ENCODE assay signal across 22 cellular contexts in the genomic region with DNA sequence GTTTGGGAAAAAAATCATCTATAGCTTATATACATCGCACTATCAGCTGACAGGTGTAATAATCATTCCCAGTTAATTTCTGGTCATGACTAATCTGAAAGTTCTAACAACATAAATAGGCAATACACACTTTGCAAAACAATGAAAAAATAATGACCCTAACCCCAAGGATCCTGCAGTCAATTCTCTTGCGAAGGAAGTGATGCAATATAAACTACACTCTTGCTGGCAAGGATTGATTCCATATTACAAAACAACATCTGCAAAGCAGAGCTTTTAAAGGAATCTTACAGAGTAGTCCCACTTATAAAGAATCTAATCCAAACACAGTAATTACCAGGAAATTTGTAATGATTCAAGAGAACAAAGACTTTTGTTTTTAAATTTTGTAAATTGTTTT.
"Had no signal": no experiment of that assay in that cellular context is flagged by ENCODE, and none has a peak within 500 bp of the region (broad histone marks: within the 10 kb centered on the region; RNA-seq: fewer than 3 reads in every experiment).

No MANE protein-coding gene starts in this region.

- H3K79me2 ChIP-seq: parathyroid adenoma had no signal

- H3K9ac ChIP-seq: parathyroid adenoma had no signal

- H3K4me3 Mint-ChIP-seq: activated CD4-positive, alpha-beta T cell treated with anti-CD3 and anti-CD28 coated beads, Interleukin-2, amount 10 ng/mL, durations not matched to agents 7 days and 5 days; activated naive CD8-positive, alpha-beta T cell; brain; dendritic cell treated with granulocyte-macrophage colony-stimulating factor and Interleukin-4, amounts not matched to agents 40 ng/mL and 50 ng/mL, for 4 days; effector memory CD8-positive, alpha-beta T cell; mesothelial cell of epicardium; naive B cell; stimulated activated memory B cell treated with anti-CD40 and anti-IgM and Interleukin-4, amounts not matched to agents 10 μg/mL and 1 μg/mL and 100 μg/mL, for 72 hours had no signal

- H3K27ac Mint-ChIP-seq: activated CD4-positive, alpha-beta T cell treated with anti-CD3 and anti-CD28 coated beads, Interleukin-2, amount 10 ng/mL, durations not matched to agents 7 days and 5 days; activated naive CD8-positive, alpha-beta T cell; brain; dendritic cell treated with granulocyte-macrophage colony-stimulating factor and Interleukin-4, amounts not matched to agents 40 ng/mL and 50 ng/mL, for 4 days; effector memory CD8-positive, alpha-beta T cell; mesothelial cell of epicardium; naive B cell; stimulated activated memory B cell treated with anti-CD40 and anti-IgM and Interleukin-4, amounts not matched to agents 10 μg/mL and 1 μg/mL and 100 μg/mL, for 72 hours had no signal

- DNase-seq: activated CD4-positive, alpha-beta T cell treated with anti-CD3 and anti-CD28 coated beads, Interleukin-2, amount 10 ng/mL, durations not matched to agents 7 days and 5 days; activated CD8-positive, alpha-beta memory T cell treated with anti-CD3 and anti-CD28 coated beads, Interleukin-2, amount 50 U/mL, for 48 hours; activated gamma-delta T cell treated with Interleukin-2 at 50 U/mL for 16 hours; amygdala; cerebellar nuclear complex; effector memory CD8-positive, alpha-beta T cell; gastrocnemius medialis; heart right ventricle; left colon; lower lobe of right lung; naive B cell; stimulated activated CD4-positive, alpha-beta T cell treated with anti-CD3 and anti-CD28 coated beads, Interleukin-2, amount 100 ng/mL, for 48 hours; T-helper 9 cell; tibial artery had no signal

- H3K9me3 Mint-ChIP-seq: activated CD4-positive, alpha-beta T cell treated with anti-CD3 and anti-CD28 coated beads, Interleukin-2, amount 10 ng/mL, durations not matched to agents 7 days and 5 days; brain; dendritic cell treated with granulocyte-macrophage colony-stimulating factor and Interleukin-4, amounts not matched to agents 40 ng/mL and 50 ng/mL, for 4 days; effector memory CD8-positive, alpha-beta T cell; mesothelial cell of epicardium; stimulated activated memory B cell treated with anti-CD40 and anti-IgM and Interleukin-4, amounts not matched to agents 10 μg/mL and 1 μg/mL and 100 μg/mL, for 72 hours had no signal

- H3K27ac ChIP-seq: gastrocnemius medialis, lower lobe of right lung, neutrophil, parathyroid adenoma, tibial artery, vagina had no signal

- H3K27me3 Mint-ChIP-seq: stimulated activated memory B cell treated with anti-CD40 and anti-IgM and Interleukin-4, amounts not matched to agents 10 μg/mL and 1 μg/mL and 100 μg/mL, for 72 hours had no signal

- H3K9me3 ChIP-seq: gastrocnemius medialis, heart right ventricle, lower lobe of right lung, neutrophil, tibial artery, vagina had no signal

- H3K27me3 ChIP-seq: gastrocnemius medialis, heart right ventricle, neutrophil, tibial artery, vagina had no signal

- H2AFZ ChIP-seq: parathyroid adenoma had no signal

- H3K36me3 Mint-ChIP-seq: activated naive CD8-positive, alpha-beta T cell; brain; mesothelial cell of epicardium; naive B cell; stimulated activated memory B cell treated with anti-CD40 and anti-IgM and Interleukin-4, amounts not matched to agents 10 μg/mL and 1 μg/mL and 100 μg/mL, for 72 hours had no signal

- H3K4me1 Mint-ChIP-seq: activated CD4-positive, alpha-beta T cell treated with anti-CD3 and anti-CD28 coated beads, Interleukin-2, amount 10 ng/mL, durations not matched to agents 7 days and 5 days; brain; naive B cell; stimulated activated memory B cell treated with anti-CD40 and anti-IgM and Interleukin-4, amounts not matched to agents 10 μg/mL and 1 μg/mL and 100 μg/mL, for 72 hours had no signal

- H3K4me3 ChIP-seq: gastrocnemius medialis, heart right ventricle, lower lobe of right lung, tibial artery, vagina had no signal

- ATAC-seq: effector memory CD8-positive, alpha-beta T cell; gastrocnemius medialis; heart right ventricle; left colon; lower lobe of right lung; stimulated activated memory B cell treated with anti-CD40 and anti-IgM and Interleukin-4, amounts not matched to agents 10 μg/mL and 1 μg/mL and 100 μg/mL, for 72 hours had no signal

- H3K36me3 ChIP-seq: gastrocnemius medialis, heart right ventricle, lower lobe of right lung, neutrophil, tibial artery, vagina had no signal

- H3K4me1 ChIP-seq: gastrocnemius medialis, parathyroid adenoma had no signal
